Comparison of ENCODE assay signal across 8 cellular contexts in genomic region chr12:23204933-23205778, GRCh38.
DNase-seq lines count a peak whose midpoint lies in the region; ATAC-seq and TF ChIP-seq lines count a peak whose summit lies in the region.

No MANE protein-coding gene starts in this region.

- H3K27ac Mint-ChIP-seq in endothelial cell (ENCODE audit: unreplicated experiment) = no peak overlapping the region

- no peaks in the 10 kb centered on the region for H3K9me3 Mint-ChIP-seq in endothelial cell (ENCODE audit: unreplicated experiment)

- H3K9ac ChIP-seq in IMR-90 (ENCODE audit: low read depth, low read length) = no peak overlapping the region

- no peak overlapping the region for H3K18ac ChIP-seq in IMR-90 (ENCODE audit: low read depth, low read length)

- H2BK15ac ChIP-seq in IMR-90 (ENCODE audit: low read depth, low read length) = no peak overlapping the region

- no peak overlapping the region for H4K5ac ChIP-seq in IMR-90 (ENCODE audit: low read depth, low read length)

- TF ChIP-seq RAD21 in IMR-90 (IDR thresholded peaks at IDR 0.05; ENCODE audit: low read length) = peak; percentile 80

- H3K4me2 ChIP-seq in IMR-90 (ENCODE audit: low read depth, low read length) = no peak overlapping the region

- H3K4me3 Mint-ChIP-seq in endothelial cell (ENCODE audit: unreplicated experiment) = no peak overlapping the region

- intact Hi-C loops in Right ventricle myocardium inferior (cut with DNase I) (no loop called here), cardiac septum (cut with DNase I) (no loop called here), IMR-90 (cut with micrococcal nuclease) (loop anchor here (1.0 to 10.0 kb wide), 6 partner anchors 348 to 1740 kb away; partner anchors contain the start of gene BCAT1)

- H3K36me3 Mint-ChIP-seq in endothelial cell (ENCODE audit: low read depth, unreplicated experiment) = no peaks in the 10 kb centered on the region

- no peak overlapping the region for H2BK120ac ChIP-seq in IMR-90 (ENCODE audit: low read depth, low read length)

- no peak overlapping the region for H2BK20ac ChIP-seq in IMR-90 (ENCODE audit: low read depth, low read length)

- no peak overlapping the region for H2AK5ac ChIP-seq in IMR-90 (ENCODE audit: low read depth, low read length)

- no peaks in the 10 kb centered on the region for H3K27me3 ChIP-seq in IMR-90 (ENCODE audit: control insufficient read depth, insufficient read depth, low read length)
- no peaks in the 10 kb centered on the region for H3K27me3 ChIP-seq in Peyer's patch

- BruUV-seq in IMR-90 (replicated peaks; lab: Mats Ljungman, UMichigan) = no TSS peak

- H3K4me1 Mint-ChIP-seq in endothelial cell (ENCODE audit: unreplicated experiment) = no peaks in the 10 kb centered on the region

- H3K36me3 ChIP-seq in IMR-90 (ENCODE audit: control insufficient read depth, insufficient read depth, low read length) (no peaks in the 10 kb centered on the region), Peyer's patch (no peaks in the 10 kb centered on the region)

- no peaks in the 10 kb centered on the region for H3K79me1 ChIP-seq in IMR-90 (ENCODE audit: low read depth in 1 of 2, low read length in 2 of 2)

- H3K4ac ChIP-seq in IMR-90 (ENCODE audit: low read depth, low read length) = no peak overlapping the region

- H3K56ac ChIP-seq in IMR-90 (ENCODE audit: extremely low read depth, insufficient read depth, low read length) = no peak overlapping the region

- no peak overlapping the region for H4K8ac ChIP-seq in IMR-90 (ENCODE audit: low read depth in 2 of 2, low read length in 2 of 2)

- no peak overlapping the region for H3K23ac ChIP-seq in IMR-90 (ENCODE audit: low read depth, low read length)

- POLR2A ChIA-PET in IMR-90 (lab: Charles Lee; ENCODE audit: unreplicated experiment) = no interaction called here

- H3K4me3 ChIP-seq in IMR-90 (ENCODE audit: insufficient read depth, low read depth, low read length) = no peak overlapping the region
- no peak overlapping the region for H3K4me3 ChIP-seq in Peyer's patch

- no peaks in the 10 kb centered on the region; the same call in 1 of the 2 replicates for H3K9me3 ChIP-seq in IMR-90 (ENCODE audit: control insufficient read depth, insufficient read depth, low read length)
- H3K9me3 ChIP-seq in Peyer's patch = no peaks in the 10 kb centered on the region

- H2AFZ ChIP-seq in IMR-90 (replicated peaks; ENCODE audit: low read length, poor library complexity) = no peak overlapping the region

- H2BK5ac ChIP-seq in IMR-90 (ENCODE audit: low read depth, low read length, poor library complexity, severe bottlenecking) = no peak overlapping the region

- CTCF ChIA-PET in IMR-90 (lab: Yijun Ruan, JAX) = interaction anchor here (0.7 kb wide), 1 partner anchor 520 kb away, joined by 4 read pairs; no protein-coding TSS in a partner anchor

- no peak for DNase-seq in Right ventricle myocardium inferior (ENCODE audit: missing footprints)
- no peak for DNase-seq in cardiac septum (ENCODE audit: low spot score)
- peak; percentile 67 for DNase-seq in IMR-90
- peak in 1 of 3 donors; percentile 64 for DNase-seq in Peyer's patch
- peak; percentile 15 for DNase-seq in endothelial cell (ENCODE audit: low spot score)
- peak; percentile 42 for DNase-seq in midbrain (lab: John Stamatoyannopoulos, UW)
- no peak for DNase-seq in occipital lobe (lab: John Stamatoyannopoulos, UW)

- no peaks in the 10 kb centered on the region for H3K4me1 ChIP-seq in IMR-90 (ENCODE audit: control insufficient read depth, insufficient read depth, low read length)
- H3K4me1 ChIP-seq in Peyer's patch = no peaks in the 10 kb centered on the region

- no peak for TF ChIP-seq POLR2A in IMR-90 (IDR thresholded peaks at IDR 0.05; ENCODE audit: low read depth, low read length)
- TF ChIP-seq POLR2A in Peyer's patch (IDR thresholded peaks at IDR 0.05) = no peak

- no peak overlapping the region for H2AK9ac ChIP-seq in IMR-90 (replicated peaks; ENCODE audit: low read depth, low read length, poor library complexity)

- no peaks in the 10 kb centered on the region for H3K27me3 Mint-ChIP-seq in endothelial cell (ENCODE audit: unreplicated experiment)

- H3K14ac ChIP-seq in IMR-90 (replicated peaks; ENCODE audit: low read depth, low read length) = no peak overlapping the region

- in situ Hi-C loops in IMR-90 (cut with MboI; ENCODE audit: low sequenced_read_pairs) = loop anchor here (5.0 to 25.0 kb wide), 2 partner anchors 1577 to 1932 kb away; no protein-coding TSS in a partner anchor

- ATAC-seq in Right ventricle myocardium inferior = peak; percentile 48
- peak; percentile 90 for ATAC-seq in GM21825 (IDR thresholded peaks at IDR 0.05; ENCODE audit: unreplicated experiment)
- peak; percentile 93 for ATAC-seq in IMR-90 (ENCODE audit: low read depth)

- H3K27ac ChIP-seq in IMR-90 (ENCODE audit: insufficient read depth, low read length) (no peak overlapping the region), Peyer's patch (no peak overlapping the region)

- peak; percentile 78 for TF ChIP-seq CTCF in IMR-90 (conservative IDR thresholded peaks at IDR 0.05; ENCODE audit: low read depth, low read length)
- TF ChIP-seq CTCF in Peyer's patch (IDR thresholded peaks at IDR 0.05) = peak; percentile 73 to 94 (median 89)
- TF ChIP-seq CTCF in endothelial cell (IDR thresholded peaks at IDR 0.05; ENCODE audit: unreplicated experiment) = peak; percentile 100

- no CpG with 5 or more reads among the region's 3 CpGs for WGBS in IMR-90 (ENCODE audit: extremely low coverage in 2 of 2, insufficient read length in 1 of 2), 2 experiments

- dilution Hi-C loops in IMR-90 (cut with HindIII; ENCODE audit: low sequenced_read_pairs, unreplicated experiment) = no loop called here

- H4K91ac ChIP-seq in IMR-90 (ENCODE audit: insufficient read depth, low read depth, low read length) = no peak overlapping the region

- no peaks in the 10 kb centered on the region for H4K20me1 ChIP-seq in IMR-90 (ENCODE audit: insufficient read depth, low read length)

- H3K9me1 ChIP-seq in IMR-90 (ENCODE audit: insufficient read depth, low read length) = no peaks in the 10 kb centered on the region

TF ChIP-seq in IMR-90, 13 proteins besides CTCF, POLR2A, EP300 and RAD21:
- TF ChIP-seq BHLHE40 (IDR thresholded peaks at IDR 0.05; ENCODE audit: low read depth, low read length) (no peak), RFX5 (IDR thresholded peaks at IDR 0.05; ENCODE audit: low read depth, low read length) (no peak), SMC3 (IDR thresholded peaks at IDR 0.05; ENCODE audit: low read depth, low read length) (peak; percentile 60), USF2 (IDR thresholded peaks at IDR 0.05; ENCODE audit: low read depth, low read length) (no peak), CHD1 (IDR thresholded peaks at IDR 0.05; ENCODE audit: low read depth, low read length) (no peak), RCOR1 (IDR thresholded peaks at IDR 0.05; ENCODE audit: insufficient replicate concordance, low read length) (no peak)

Comparison
In these comparisons a context has a peak if more than half of its experiments do, and no peak if none do; other contexts are left out.
1. DNase-seq: peak in IMR-90 (single experiment), endothelial cell (single experiment) and midbrain (single experiment); none in Right ventricle myocardium inferior (single experiment), cardiac septum (single experiment) and occipital lobe (single experiment).
2. Peak in every context shown above with its lines, with median percentiles within 50 percentile points of each other: ATAC-seq and CTCF ChIP-seq.